Comparison of ENCODE assay signal across 8 cellular contexts in the genomic region with DNA sequence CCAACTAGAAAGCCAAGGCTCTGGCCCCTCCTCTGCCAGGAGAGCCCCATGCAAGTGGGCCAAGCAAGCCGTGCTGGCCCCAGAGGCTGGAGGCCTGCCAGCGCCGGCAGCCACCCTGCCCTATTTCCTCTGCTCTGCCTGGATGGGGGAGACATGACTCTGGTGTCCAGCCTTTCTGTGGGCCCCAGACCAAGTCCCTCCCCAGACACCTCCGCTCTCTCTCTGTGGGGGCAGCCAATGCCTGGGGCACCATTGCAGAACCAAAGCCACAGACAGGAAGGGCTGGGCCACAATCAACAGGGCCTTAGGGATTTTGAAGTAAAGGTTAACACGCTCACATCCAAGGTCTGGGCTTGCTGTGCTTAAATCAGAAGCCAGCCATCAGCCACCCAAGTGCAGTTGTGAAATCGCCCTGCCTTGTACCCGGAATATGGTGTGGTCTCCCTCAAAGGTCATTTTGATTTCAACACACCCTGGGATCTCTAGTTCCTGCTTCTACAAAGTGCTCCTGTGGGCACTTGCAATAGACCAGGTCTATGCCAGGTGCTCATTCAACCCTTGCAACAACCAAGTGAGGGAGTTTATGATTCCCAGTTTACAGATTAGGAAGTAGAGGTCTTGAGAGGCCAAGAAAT.
DNase-seq lines count a peak whose midpoint lies in the region; ATAC-seq and TF ChIP-seq lines count a peak whose summit lies in the region.

No MANE protein-coding gene starts in this region.

- H3K36me3 Mint-ChIP-seq in stimulated activated naive B cell treated with anti-CD40 and anti-IgM and Interleukin-4, amounts not matched to agents 10 μg/mL and 1 μg/mL and 100 μg/mL, for 72 hours: peaks cover 8 to 10% of the 10 kb centered on the region in 2 donors

- H3K27ac Mint-ChIP-seq in stimulated activated naive B cell treated with anti-CD40 and anti-IgM and Interleukin-4, amounts not matched to agents 10 μg/mL and 1 μg/mL and 100 μg/mL, for 72 hours: peak overlapping the region; percentile 5

- H3K4me3 ChIP-seq in effector memory CD4-positive, alpha-beta T cell (ENCODE audit: insufficient read depth, low read depth, low read length, poor library complexity, severe bottlenecking): no peak overlapping the region

- H3K4me3 Mint-ChIP-seq in stimulated activated naive B cell treated with anti-CD40 and anti-IgM and Interleukin-4, amounts not matched to agents 10 μg/mL and 1 μg/mL and 100 μg/mL, for 72 hours: peak overlapping the region in 1 of 2 donors; percentile 54

- intact Hi-C loops in left cardiac atrium (cut with DNase I): no loop called here

- no peaks in the 10 kb centered on the region for H3K9me3 Mint-ChIP-seq in stimulated activated naive B cell treated with anti-CD40 and anti-IgM and Interleukin-4, amounts not matched to agents 10 μg/mL and 1 μg/mL and 100 μg/mL, for 72 hours

- no peaks in the 10 kb centered on the region for H3K4me1 ChIP-seq in effector memory CD4-positive, alpha-beta T cell (ENCODE audit: control insufficient read depth, insufficient read depth, low read length, poor library complexity, severe bottlenecking)

- peak; percentile 84 to 87 for ATAC-seq in left cardiac atrium
- ATAC-seq in stimulated activated naive B cell treated with anti-CD40 and anti-IgM and Interleukin-4, amounts not matched to agents 10 μg/mL and 1 μg/mL and 100 μg/mL, for 72 hours (replicated peaks): peak; percentile 95 to 96

- no peaks in the 10 kb centered on the region for H3K27me3 Mint-ChIP-seq in stimulated activated naive B cell treated with anti-CD40 and anti-IgM and Interleukin-4, amounts not matched to agents 10 μg/mL and 1 μg/mL and 100 μg/mL, for 72 hours

- H3K9me3 ChIP-seq in effector memory CD4-positive, alpha-beta T cell (ENCODE audit: control insufficient read depth, low read length): no peaks in the 10 kb centered on the region

- no peak for TF ChIP-seq CTCF in VCaP (conservative IDR thresholded peaks at IDR 0.05)

- peak overlapping the region; percentile 95 for H3K27ac ChIP-seq in VCaP
- no peak overlapping the region for H3K27ac ChIP-seq in effector memory CD4-positive, alpha-beta T cell (ENCODE audit: insufficient read depth, low read length, poor library complexity, severe bottlenecking)

- DNase-seq in GOT3 (lab: John Stamatoyannopoulos, UW) (peak; percentile 54), left cardiac atrium (peak; percentile 92), middle frontal gyrus (ENCODE audit: extremely low spot score, low spot score) (no peak), NCI-H2171 (lab: John Stamatoyannopoulos, UW) (no peak)
- peak; percentile 55 for DNase-seq in stimulated activated naive B cell treated with anti-CD40 and anti-IgM and Interleukin-4, amounts not matched to agents 10 μg/mL and 1 μg/mL and 100 μg/mL, for 72 hours
- no peak for DNase-seq in stimulated activated CD4-positive, alpha-beta T cell treated with anti-CD3 and anti-CD28 coated beads, Interleukin-1b, Interleukin-23, amount 100 ng/mL, for 48 hours
- no peak for DNase-seq in effector memory CD4-positive, alpha-beta T cell

- H3K36me3 ChIP-seq in effector memory CD4-positive, alpha-beta T cell (ENCODE audit: control insufficient read depth, insufficient read depth, low read length): no peaks in the 10 kb centered on the region

- peaks cover 35 to 49% of the 10 kb centered on the region in 2 donors for H3K4me1 Mint-ChIP-seq in stimulated activated naive B cell treated with anti-CD40 and anti-IgM and Interleukin-4, amounts not matched to agents 10 μg/mL and 1 μg/mL and 100 μg/mL, for 72 hours

- no peaks in the 10 kb centered on the region for H3K27me3 ChIP-seq in effector memory CD4-positive, alpha-beta T cell (replicated peaks; ENCODE audit: control insufficient read depth, insufficient read depth, low read length, poor library complexity, severe bottlenecking)

Comparison
In these comparisons a context has a peak if more than half of its experiments do, and no peak if none do; other contexts are left out.
1. DNase-seq: peak in GOT3 (single experiment), left cardiac atrium (single experiment) and stimulated activated naive B cell treated with anti-CD40 and anti-IgM and Interleukin-4, amounts not matched to agents 10 μg/mL and 1 μg/mL and 100 μg/mL, for 72 hours (single experiment); none in middle frontal gyrus (single experiment), stimulated activated CD4-positive, alpha-beta T cell treated with anti-CD3 and anti-CD28 coated beads, Interleukin-1b, Interleukin-23, amount 100 ng/mL, for 48 hours (single experiment), effector memory CD4-positive, alpha-beta T cell (0 of 3) and NCI-H2171 (single experiment).